In the genomic region with DNA sequence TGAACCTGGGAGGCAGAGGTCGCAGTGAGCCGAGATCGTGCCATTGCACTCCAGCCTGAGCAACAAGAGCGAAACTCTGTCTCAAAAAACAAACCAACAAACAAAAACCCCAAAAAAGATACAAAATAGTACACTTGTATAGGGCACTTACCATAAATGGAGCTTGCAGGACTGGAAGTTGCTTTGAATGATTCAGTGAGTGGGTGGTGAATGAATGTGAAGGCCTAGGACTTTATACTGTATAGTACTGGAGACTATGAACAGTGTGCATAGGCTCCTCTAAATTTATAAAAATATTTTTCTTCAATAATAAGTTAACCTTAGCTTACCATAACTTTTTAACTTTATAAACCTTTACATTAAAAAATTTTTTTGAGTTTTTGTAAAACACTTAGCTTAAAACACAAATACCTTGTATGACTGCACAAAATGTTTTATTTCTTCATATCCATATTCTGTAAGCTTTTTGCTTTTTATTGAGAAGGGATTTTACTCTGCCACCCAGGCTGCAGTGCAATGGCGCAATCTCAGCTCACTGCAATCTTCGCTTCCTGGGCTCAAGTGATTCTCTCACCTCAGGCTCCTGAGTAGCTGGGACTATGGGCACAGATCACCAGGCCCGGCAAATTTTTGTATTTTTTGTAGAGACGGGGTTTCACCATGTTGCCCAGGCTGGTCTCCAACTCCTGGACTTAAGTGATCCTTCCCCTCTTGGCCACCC, we compare ENCODE assay signal across 25 cellular contexts. TPM values are rescaled to one million over a fixed set of nuclear protein-coding genes. Genes with fewer than 3 reads are reported as not detected.
DNase-seq lines count a peak whose midpoint lies in the region; FAIRE-seq and TF ChIP-seq lines count a peak whose summit lies in the region.
"Had no signal": no experiment of that assay in that cellular context is flagged by ENCODE, and none has a peak within 500 bp of the region (broad histone marks: within the 10 kb centered on the region; RNA-seq: fewer than 3 reads in every experiment).

No MANE protein-coding gene starts in this region.

- H2AFZ ChIP-seq in GM23248 (peak overlapping the region; percentile 39), astrocyte (ENCODE audit: low read depth, low read length) (no peak overlapping the region)

- H3K9me2 ChIP-seq in GM23248 (ENCODE audit: insufficient read depth): no peaks in the 10 kb centered on the region

- H3K4me1 Mint-ChIP-seq in astrocyte (ENCODE audit: low read depth, unreplicated experiment): peaks cover 2% of the 10 kb centered on the region
- H3K4me1 Mint-ChIP-seq in activated CD4-positive, alpha-beta T cell treated with anti-CD3 and anti-CD28 coated beads, Interleukin-2, amount 10 ng/mL, durations not matched to agents 7 days and 5 days: peaks cover 19% of the 10 kb centered on the region

- no peak for FAIRE-seq in astrocyte (lab: Jason Lieb, UNC)
- FAIRE-seq: GM12892, GM19239, H54 had no signal

- H3K27me3 ChIP-seq in GM23248 (replicated peaks; ENCODE audit: insufficient read depth): no peaks in the 10 kb centered on the region
- no peaks in the 10 kb centered on the region for H3K27me3 ChIP-seq in astrocyte (ENCODE audit: insufficient read depth, low read length)

- H3K9me3 ChIP-seq in GM23248 (ENCODE audit: low read depth) (no peaks in the 10 kb centered on the region), astrocyte (ENCODE audit: insufficient read depth, low read depth, low read length) (no peaks in the 10 kb centered on the region)

- H3K27ac ChIP-seq in GM23248 (no peak overlapping the region), astrocyte (ENCODE audit: low read depth, low read length) (no peak overlapping the region)
- H3K27ac ChIP-seq: 22Rv1 had no signal

- 88 to 89% methylated on average over 8 of the region's 8 CpGs for WGBS in GM23248 (ENCODE audit: low coverage in 1 of 2, low lambda C conversion rate in 2 of 2, missing lambda C conversion rate in 2 of 2), 2 experiments

- H3K4me3 ChIP-seq in GM23248 (no peak overlapping the region), astrocyte (ENCODE audit: insufficient read depth, low read depth, low read length) (no peak overlapping the region)

- H3K36me3 ChIP-seq in GM23248 (ENCODE audit: low read depth) (no peaks in the 10 kb centered on the region), astrocyte (ENCODE audit: insufficient read depth, low read length) (no peaks in the 10 kb centered on the region)

- no peak overlapping the region for H3K9ac ChIP-seq in GM23248
- H3K9ac ChIP-seq in astrocyte (ENCODE audit: low read length): no peak overlapping the region

- in situ Hi-C loops in GM23248 (cut with MboI): loop anchor here (25.0 kb wide), 1 partner anchor 282 kb away; no protein-coding TSS in a partner anchor

- H3F3A ChIP-seq in GM23248 (ENCODE audit: insufficient read depth): peaks cover 7% of the 10 kb centered on the region; the same call in 1 of the 2 replicates

- H3K9me3 Mint-ChIP-seq in astrocyte (ENCODE audit: unreplicated experiment): no peaks in the 10 kb centered on the region
- no peaks in the 10 kb centered on the region for H3K9me3 Mint-ChIP-seq in activated CD4-positive, alpha-beta T cell treated with anti-CD3 and anti-CD28 coated beads, Interleukin-2, amount 10 ng/mL, durations not matched to agents 7 days and 5 days
- H3K9me3 Mint-ChIP-seq: CD14-positive monocyte; CD8-positive, alpha-beta memory T cell had no signal

- CTCF ChIA-PET in activated CD4-positive, alpha-beta T cell treated with anti-CD3 and anti-CD28 coated beads, Interleukin-2, amount 10 ng/mL, durations not matched to agents 7 days and 5 days (lab: Charles Lee): interaction anchor here (0.6 to 3.6 kb wide), 10 partner anchors 8 to 281 kb away, joined by 3 to 15 read pairs (median 4); a partner anchor contains a TSS

- H3K4me1 ChIP-seq in GM23248 (ENCODE audit: insufficient read depth): peaks cover 11% of the 10 kb centered on the region
- H3K4me1 ChIP-seq in astrocyte (ENCODE audit: insufficient read depth, low read length): peaks cover 2% of the 10 kb centered on the region

- no peak overlapping the region for H3K27ac Mint-ChIP-seq in astrocyte (ENCODE audit: unreplicated experiment)
- H3K27ac Mint-ChIP-seq in activated CD4-positive, alpha-beta T cell treated with anti-CD3 and anti-CD28 coated beads, Interleukin-2, amount 10 ng/mL, durations not matched to agents 7 days and 5 days: no peak overlapping the region
- H3K27ac Mint-ChIP-seq: B cell; CD14-positive monocyte; CD8-positive, alpha-beta memory T cell had no signal

- TF ChIP-seq CTCF in astrocyte (IDR thresholded peaks at IDR 0.05; ENCODE audit: insufficient read depth, low read depth, low read length): no peak

- DNase-seq in NK-92 treated with Interleukin-12 subunit alpha and Interleukin-12 subunit beta, amount 100 ng/mL, for 24 hours (lab: John Stamatoyannopoulos, UW): peak; percentile 36
- DNase-seq in NK-92 (lab: John Stamatoyannopoulos, UW; ENCODE audit: unreplicated experiment) (no peak), GM23248 (peak; percentile 59), astrocyte (ENCODE audit: low read depth) (peak; percentile 29), iris pigment epithelial cell (ENCODE audit: low read depth) (peak; percentile 53), NCI-H345 (lab: John Stamatoyannopoulos, UW) (no peak)
- DNase-seq in activated CD4-positive, alpha-beta T cell treated with anti-CD3 and anti-CD28 coated beads, Interleukin-2, amount 10 ng/mL, durations not matched to agents 7 days and 5 days: no peak
- DNase-seq: CD8-positive, alpha-beta memory T cell; DMS 273 treated with DMSO at 0.1 percent for 48 hours; DMS79 treated with DMSO at 0.1 percent for 48 hours; Karpas-422; NCI-H1105 treated with DMSO at 0.1 percent for 48 hours; NCI-H146; NCI-H1930; NCI-H2107; NCI-H446; NCI-H526; NCI-H82; SHP77 treated with DMSO at 0.1 percent for 48 hours had no signal

- no peaks in the 10 kb centered on the region for H3K27me3 Mint-ChIP-seq in astrocyte (ENCODE audit: low read depth, unreplicated experiment)
- H3K27me3 Mint-ChIP-seq in activated CD4-positive, alpha-beta T cell treated with anti-CD3 and anti-CD28 coated beads, Interleukin-2, amount 10 ng/mL, durations not matched to agents 7 days and 5 days: no peaks in the 10 kb centered on the region
- H3K27me3 Mint-ChIP-seq: B cell; CD8-positive, alpha-beta memory T cell had no signal

- H4K20me1 ChIP-seq in GM23248 (ENCODE audit: insufficient read depth) (no peaks in the 10 kb centered on the region), astrocyte (ENCODE audit: insufficient read depth, low read length) (no peaks in the 10 kb centered on the region)

- H3K4me2 ChIP-seq in GM23248 (ENCODE audit: unreplicated experiment): peak overlapping the region; percentile 3
- H3K4me2 ChIP-seq in astrocyte (ENCODE audit: low read length): no peak overlapping the region

- no peak overlapping the region for H3K4me3 Mint-ChIP-seq in astrocyte (ENCODE audit: unreplicated experiment)
- no peak overlapping the region for H3K4me3 Mint-ChIP-seq in activated CD4-positive, alpha-beta T cell treated with anti-CD3 and anti-CD28 coated beads, Interleukin-2, amount 10 ng/mL, durations not matched to agents 7 days and 5 days
- H3K4me3 Mint-ChIP-seq: B cell, CD14-positive monocyte had no signal

- POLR2A ChIA-PET in activated CD4-positive, alpha-beta T cell treated with anti-CD3 and anti-CD28 coated beads, Interleukin-2, amount 10 ng/mL, durations not matched to agents 7 days and 5 days (lab: Charles Lee): interaction anchor here (0.6 kb wide), 1 partner anchor 19 kb away, joined by 3 read pairs; no protein-coding TSS in a partner anchor

- H3K36me3 Mint-ChIP-seq in astrocyte (ENCODE audit: low read depth, unreplicated experiment): no peaks in the 10 kb centered on the region
- H3K36me3 Mint-ChIP-seq in activated CD4-positive, alpha-beta T cell treated with anti-CD3 and anti-CD28 coated beads, Interleukin-2, amount 10 ng/mL, durations not matched to agents 7 days and 5 days (ENCODE audit: low read depth): peaks cover under 1% of the 10 kb centered on the region
- H3K36me3 Mint-ChIP-seq: CD14-positive monocyte; CD8-positive, alpha-beta memory T cell had no signal

- H3K79me2 ChIP-seq in GM23248 (ENCODE audit: insufficient read depth): no peaks in the 10 kb centered on the region
- H3K79me2 ChIP-seq in astrocyte (ENCODE audit: insufficient read depth, low read length): no peaks in the 10 kb centered on the region

RNA-seq across cellular contexts. Expression of a gene that starts 6.9 kb away (rescaled TPM):
- 138 and 179 TPM in 2 replicates for total RNA-seq in GM23248 (2014; rRNA removed; shearing (Covaris generic))
- polyA plus RNA-seq in GM23248 (2016; fragmentation: Nextera tagmentation; extraction: Ambion mirVana): 165 and 166 TPM in 2 replicates
- 93.4 and 105 TPM in 2 replicates for total RNA-seq in astrocyte
- total RNA-seq in activated CD4-positive, alpha-beta T cell treated with anti-CD3 and anti-CD28 coated beads, Interleukin-2, amount 10 ng/mL, durations not matched to agents 7 days and 5 days: 100 to 1,000 TPM; 327 to 404 TPM

RNA-seq across cellular contexts. Expression of a gene that starts 30.5 kb away (rescaled TPM):
- 17.0 and 17.3 TPM in 2 replicates for total RNA-seq in GM23248 (2014; rRNA removed; shearing (Covaris generic))
- polyA plus RNA-seq in GM23248 (2016; fragmentation: Nextera tagmentation; extraction: Ambion mirVana): 1.4 and 1.6 TPM in 2 replicates
- total RNA-seq in astrocyte: 23.6 and 26.3 TPM in 2 replicates
- 10 to 100 TPM; 22.9 to 24.1 TPM for total RNA-seq in activated CD4-positive, alpha-beta T cell treated with anti-CD3 and anti-CD28 coated beads, Interleukin-2, amount 10 ng/mL, durations not matched to agents 7 days and 5 days

RNA-seq across cellular contexts. Expression of a gene that starts 58.3 kb away (rescaled TPM):
- 2,655 and 2,752 TPM in 2 replicates for total RNA-seq in GM23248 (2014; rRNA removed; shearing (Covaris generic))
- polyA plus RNA-seq in GM23248 (2016; fragmentation: Nextera tagmentation; extraction: Ambion mirVana): 3,114 and 3,141 TPM in 2 replicates
- total RNA-seq in astrocyte: 1,461 and 1,628 TPM in 2 replicates
- total RNA-seq in activated CD4-positive, alpha-beta T cell treated with anti-CD3 and anti-CD28 coated beads, Interleukin-2, amount 10 ng/mL, durations not matched to agents 7 days and 5 days: 1,000 to 10,000 TPM; 1,993 to 2,183 TPM

Comparison
In these comparisons a context has a peak if more than half of its experiments do, and no peak if none do; other contexts are left out.
1. DNase-seq: peak in NK-92 treated with Interleukin-12 subunit alpha and Interleukin-12 subunit beta, amount 100 ng/mL, for 24 hours (single experiment), GM23248 (single experiment), astrocyte (single experiment) and iris pigment epithelial cell (single experiment); none in NK-92 (single experiment), activated CD4-positive, alpha-beta T cell treated with anti-CD3 and anti-CD28 coated beads, Interleukin-2, amount 10 ng/mL, durations not matched to agents 7 days and 5 days (single experiment) and NCI-H345 (single experiment).